In genomic region chr19:16654151-16654550, GRCh38 we compare ENCODE assay signal across 13 cellular contexts. TPM values are rescaled to one million over a fixed set of nuclear protein-coding genes. Genes with fewer than 3 reads are reported as not detected.
DNase-seq lines count a peak whose midpoint lies in the region; ATAC-seq and TF ChIP-seq lines count a peak whose summit lies in the region.
"Had no signal": no experiment of that assay in that cellular context is flagged by ENCODE, and none has a peak within 500 bp of the region (broad histone marks: within the 10 kb centered on the region; RNA-seq: fewer than 3 reads in every experiment).

No MANE protein-coding gene starts in this region.

- 94 to 98% methylated on average over 3 of the region's 3 CpGs for WGBS in esophagus, 2 donors

- CTCF ChIA-PET in RWPE1 (lab: Yijun Ruan, JAX): no interaction called here

- DNase-seq in A172 (ENCODE audit: low spot score) (peak; percentile 34), ELR (ENCODE audit: low read depth) (peak; percentile 39), RWPE1 (ENCODE audit: low spot score) (peak; percentile 48), SW 1271 (lab: John Stamatoyannopoulos, UW) (no peak), NCI-H2029 (lab: John Stamatoyannopoulos, UW) (no peak)
- DNase-seq: activated gamma-delta T cell; effector memory CD4-positive, alpha-beta T cell; glutamatergic neuron; NCI-H1694 treated with DMSO at 0.1 percent for 48 hours; stimulated activated naive CD8-positive, alpha-beta T cell treated with anti-CD3 and anti-CD28 coated beads, Interleukin-15, Interleukin-2, amounts not matched to agents 100 U/mL and 50 U/mL, for 24 hours had no signal

- H3K4me1 ChIP-seq in esophagus (ENCODE audit: control insufficient read depth in 2 of 2, insufficient read depth in 2 of 2, low read length in 1 of 2): peaks cover 3 to 10% of the 10 kb centered on the region in 2 donors

- TF ChIP-seq CTCF in RWPE1 (conservative IDR thresholded peaks at IDR 0.05; ENCODE audit: low read depth): no peak

- no peaks in the 10 kb centered on the region for H3K9me3 ChIP-seq in esophagus (ENCODE audit: control insufficient read depth in 2 of 2, insufficient read depth in 1 of 2, low read depth in 1 of 2, low read length in 1 of 2)

- H3K27me3 ChIP-seq in esophagus (ENCODE audit: control insufficient read depth in 1 of 2, insufficient read depth in 2 of 2, low read length in 2 of 2): no peaks in the 10 kb centered on the region

- POLR2A ChIA-PET in RWPE1 (lab: Yijun Ruan, JAX; ENCODE audit: low non-redundant PET): no interaction called here

- H3K36me3 ChIP-seq in esophagus (ENCODE audit: control insufficient read depth in 2 of 2, insufficient read depth in 2 of 2, low read length in 1 of 2): peaks cover 16 to 35% of the 10 kb centered on the region in 2 donors

- H3K4me3 ChIP-seq in esophagus (ENCODE audit: low read depth in 1 of 2, low read length in 2 of 2): no peak overlapping the region

- no peak for ATAC-seq in GM21528 (IDR thresholded peaks at IDR 0.05; ENCODE audit: low FRiP score, unreplicated experiment)
- ATAC-seq in GM18858 (IDR thresholded peaks at IDR 0.05; ENCODE audit: unreplicated experiment): no peak
- ATAC-seq: stimulated activated naive CD8-positive, alpha-beta T cell treated with anti-CD3 and anti-CD28 coated beads, Interleukin-15, Interleukin-2, amounts not matched to agents 100 U/mL and 50 U/mL, for 24 hours had no signal

- H3K27ac ChIP-seq in RWPE1: no peak overlapping the region
- H3K27ac ChIP-seq in esophagus (ENCODE audit: low read depth in 2 of 2, low read length in 1 of 2): peak overlapping the region; percentile 27 to 36

RNA-seq across cellular contexts. Expression of gene SMIM7, which starts 5.8 kb away (rescaled TPM):
- total RNA-seq in A172 (2014; rRNA removed; shearing (Covaris generic)): 132 and 134 TPM in 2 replicates
- polyA plus RNA-seq in esophagus: 10 to 100 TPM; 41.3 to 52.0 TPM

RNA-seq across cellular contexts. Expression of gene TMEM38A, which starts 6.8 kb away (rescaled TPM):
- total RNA-seq in A172 (2014; rRNA removed; shearing (Covaris generic)): 7.3 and 10.2 TPM in 2 replicates
- polyA plus RNA-seq in esophagus: 1 to 10 TPM; 1.3 to 2.6 TPM

RNA-seq across cellular contexts. Expression of gene MED26, which starts 26.1 kb away (rescaled TPM):
- 8.5 and 10.0 TPM in 2 replicates for total RNA-seq in A172 (2014; rRNA removed; shearing (Covaris generic))
- polyA plus RNA-seq in esophagus: 1 to 10 TPM; 5.0 to 5.5 TPM

Comparison
In these comparisons a context has a peak if more than half of its experiments do, and no peak if none do; other contexts are left out.
1. DNase-seq: peak in A172 (single experiment), ELR (single experiment) and RWPE1 (single experiment); none in SW 1271 (0 of 2) and NCI-H2029 (single experiment).